ENCODE assay signal across 35 cellular contexts in the genomic region with DNA sequence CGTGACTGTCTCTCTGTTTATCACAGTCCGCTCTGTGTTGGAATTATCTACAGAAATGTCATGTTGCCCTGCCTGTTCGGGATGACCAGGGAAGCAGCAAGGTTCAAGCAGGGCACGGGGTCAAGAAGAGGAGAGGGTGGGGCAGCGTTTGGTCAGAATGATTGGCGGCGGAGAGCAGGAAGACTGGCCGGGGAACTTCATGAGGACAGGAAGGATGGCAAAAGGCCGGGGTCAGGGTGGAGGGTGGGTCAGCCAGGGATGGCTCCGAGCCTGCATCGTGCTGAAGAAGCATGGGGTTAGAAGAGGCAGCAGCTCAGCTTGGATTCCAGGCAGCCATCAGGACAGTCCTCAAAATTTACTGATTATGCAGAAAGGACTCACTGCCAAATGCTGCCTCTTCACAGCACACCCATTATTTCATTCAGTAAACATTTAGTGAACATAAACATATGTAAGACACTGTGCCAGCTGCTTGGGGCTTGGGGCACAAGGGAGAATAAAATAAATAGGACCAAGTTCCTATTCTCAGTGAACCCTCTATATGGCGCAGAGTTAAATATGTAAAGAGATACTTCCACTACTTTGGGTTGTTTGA. TPM values are rescaled to one million over a fixed set of nuclear protein-coding genes. Genes with fewer than 3 reads are reported as not detected.
A peak's percentile ranks its signal among the peaks of the same experiment; 100 is the strongest.
DNase-seq lines count a peak whose midpoint lies in the region; ATAC-seq and TF ChIP-seq lines count a peak whose summit lies in the region.
"Had no signal": no experiment of that assay in that cellular context is flagged by ENCODE, and none has a peak within 500 bp of the region (broad histone marks: within the 10 kb centered on the region; RNA-seq: fewer than 3 reads in every experiment).

No MANE protein-coding gene starts in this region.

- intact Hi-C loops in left lung (cut with DNase I) = no loop called here

- no peaks in the 10 kb centered on the region for H3K36me3 ChIP-seq in left lung
- H3K36me3 ChIP-seq: heart left ventricle, ovary, uterus had no signal

- H3K27me3 ChIP-seq in left lung = no peaks in the 10 kb centered on the region
- H3K27me3 ChIP-seq: foreskin keratinocyte, heart left ventricle, ovary, uterus had no signal

- H3K4me3 ChIP-seq in left lung = no peak overlapping the region
- H3K4me3 ChIP-seq: heart left ventricle, lung, ovary, skin epidermis, uterus had no signal

- H3K4me1 ChIP-seq in left lung = peaks cover 0 to 13% of the 10 kb centered on the region in 2 donors
- H3K4me1 ChIP-seq: uterus had no signal

- DNase-seq in NCI-H1092 treated with DMSO at 0.1 percent for 48 hours (lab: John Stamatoyannopoulos, UW) = peak; percentile 22
- DNase-seq in NCI-H1092 (lab: John Stamatoyannopoulos, UW) = no peak
- no peak for DNase-seq in left lung
- no peak for DNase-seq in NCI-H2196 treated with DMSO at 0.1 percent for 48 hours (lab: John Stamatoyannopoulos, UW; ENCODE audit: unreplicated experiment)
- no peak for DNase-seq in AG08395 (ENCODE audit: low spot score)
- DNase-seq: 8988T; activated CD4-positive, alpha-beta T cell treated with anti-CD3 and anti-CD28 coated beads, Interleukin-2, amount 50 U/mL, for 4 hours; activated CD8-positive, alpha-beta memory T cell treated with anti-CD3 and anti-CD28 coated beads, Interleukin-2, amount 10 ng/mL, durations not matched to agents 7 days and 5 days; activated naive CD4-positive, alpha-beta T cell; activated naive CD8-positive, alpha-beta T cell treated with anti-CD3 and anti-CD28 coated beads, Interleukin-2, amount 50 U/mL, for 24 hours; CD4-positive, CD25-positive, alpha-beta regulatory T cell; EL; erythroblast; foreskin keratinocyte; islet precursor cell; KBM-7; NCI-H1436; NCI-H510A treated with DMSO at 0.1 percent for 48 hours; OCI-M1; SK-N-SH; stimulated activated naive CD4-positive, alpha-beta T cell; uterus had no signal

- no peak for ATAC-seq in left lung
- no peak for ATAC-seq in HG03045 (IDR thresholded peaks at IDR 0.05; ENCODE audit: unreplicated experiment)
- ATAC-seq: activated CD8-positive, alpha-beta memory T cell treated with anti-CD3 and anti-CD28 coated beads, Interleukin-2, amount 10 ng/mL, durations not matched to agents 7 days and 5 days; activated naive CD8-positive, alpha-beta T cell treated with anti-CD3 and anti-CD28 coated beads, Interleukin-2, amount 50 U/mL, for 24 hours; foreskin keratinocyte; heart left ventricle; natural killer cell treated with Interleukin-12 subunit alpha and Interleukin-12 subunit beta and Interleukin-15 and Interleukin-18, amount 100 ng/mL, for 72 hours had no signal

- H3K9me3 ChIP-seq in left lung = no peaks in the 10 kb centered on the region
- H3K9me3 ChIP-seq: heart left ventricle, ovary, SK-N-SH, uterus had no signal

- H3K27ac ChIP-seq in C4-2B (peak overlapping the region; percentile 33), VCaP (peak overlapping the region; percentile 21), left lung (peak overlapping the region; percentile 22 to 28)
- H3K27ac ChIP-seq: foreskin keratinocyte, heart left ventricle, ovary, skin epidermis, uterus had no signal

- TF ChIP-seq CTCF in C4-2B (conservative IDR thresholded peaks at IDR 0.05) (no peak), VCaP (conservative IDR thresholded peaks at IDR 0.05) (no peak), left lung (IDR thresholded peaks at IDR 0.05) (no peak)

RNA-seq across cellular contexts. Expression of a gene that starts 42.8 kb away (rescaled TPM):
- total RNA-seq in left lung = 10 to 100 TPM; 21.7 to 36.2 TPM
- total RNA-seq: activated CD8-positive, alpha-beta memory T cell treated with anti-CD3 and anti-CD28 coated beads, Interleukin-2, amount 10 ng/mL, durations not matched to agents 7 days and 5 days; CD4-positive, CD25-positive, alpha-beta regulatory T cell; foreskin keratinocyte; H4; HT-29; MCF 10A; mucosa of gallbladder; natural killer cell treated with Interleukin-12 subunit alpha and Interleukin-12 subunit beta and Interleukin-15 and Interleukin-18, amount 100 ng/mL, for 72 hours; T-helper 1 cell treated with Interleukin-12 subunit alpha and Interleukin-12 subunit beta and Interleukin-4 antibody, amounts not matched to agents 30 ng/mL and 1 ng/mL, for 36 hours had no signal
